23 cellular contexts compared by ENCODE assay signal in the genomic region with DNA sequence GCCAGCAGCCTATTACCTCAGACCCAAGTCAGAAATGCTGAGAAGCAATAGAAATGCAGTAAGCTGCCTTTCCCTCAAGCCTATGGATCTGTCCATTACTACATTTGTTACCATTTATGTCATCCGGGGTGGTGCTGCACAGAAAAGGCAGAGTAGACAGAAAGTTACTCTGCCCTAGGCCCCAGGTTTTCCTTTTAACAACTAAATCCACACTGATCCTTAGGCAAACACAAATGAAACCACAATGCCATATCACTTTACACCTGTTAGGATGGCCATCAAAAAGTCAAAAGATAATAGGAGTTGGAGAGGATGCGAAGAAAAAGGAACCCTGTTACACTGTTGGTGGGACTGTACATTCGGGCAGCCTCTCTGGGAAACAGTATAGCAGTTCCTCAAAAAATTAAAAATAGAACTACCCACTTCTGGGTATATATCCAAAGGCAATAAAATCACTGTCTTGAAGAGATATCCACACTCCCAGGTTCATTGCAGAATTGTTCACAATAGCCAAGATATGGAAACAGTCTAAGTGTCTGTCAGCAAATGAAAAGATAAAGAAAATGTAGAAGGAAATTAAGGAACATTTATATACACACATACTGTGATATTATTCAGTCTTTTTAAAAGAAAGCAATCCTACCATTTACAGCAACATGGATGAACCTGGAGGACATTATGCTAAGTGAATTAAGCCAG.
DNase-seq lines count a peak whose midpoint lies in the region; ATAC-seq and TF ChIP-seq lines count a peak whose summit lies in the region.
"Had no signal": no experiment of that assay in that cellular context is flagged by ENCODE, and none has a peak within 500 bp of the region (broad histone marks: within the 10 kb centered on the region; RNA-seq: fewer than 3 reads in every experiment).

No MANE protein-coding gene starts in this region.

- H3K9me3 ChIP-seq in mucosa of rectum (ENCODE audit: control insufficient read depth in 2 of 2, low read length in 2 of 2), result no peaks in the 10 kb centered on the region
- no peaks in the 10 kb centered on the region for H3K9me3 ChIP-seq in CD8-positive, alpha-beta T cell (ENCODE audit: low read length)
- H3K9me3 ChIP-seq: BLaER1, neutrophil had no signal

- POLR2A ChIA-PET in CD8-positive, alpha-beta T cell (lab: Charles Lee), result no interaction called here

- no peaks in the 10 kb centered on the region for H3K27me3 ChIP-seq in KMS-11 (ENCODE audit: insufficient read depth, low read depth)
- no peaks in the 10 kb centered on the region for H3K27me3 ChIP-seq in mucosa of rectum (ENCODE audit: control insufficient read depth in 2 of 2, insufficient read depth in 2 of 2, low read length in 2 of 2)
- no peaks in the 10 kb centered on the region for H3K27me3 ChIP-seq in CD8-positive, alpha-beta T cell (ENCODE audit: insufficient read depth, low read length)
- H3K27me3 ChIP-seq: BLaER1 had no signal

- H3K4me1 ChIP-seq in KMS-11 (ENCODE audit: low read depth, poor library complexity, severe bottlenecking) (peaks cover 30% of the 10 kb centered on the region), mucosa of rectum (ENCODE audit: control insufficient read depth in 2 of 2, insufficient read depth in 2 of 2, low read length in 2 of 2) (peaks cover 7 to 24% of the 10 kb centered on the region in 2 donors)
- no peaks in the 10 kb centered on the region for H3K4me1 ChIP-seq in CD8-positive, alpha-beta T cell (ENCODE audit: insufficient read depth, low read length)
- H3K4me1 ChIP-seq: BLaER1 had no signal

- H3K27ac ChIP-seq in KMS-11 (no peak overlapping the region), VCaP (peak overlapping the region; percentile 3; the same call in 1 of the 2 replicates), mucosa of rectum (ENCODE audit: low read depth in 2 of 2, low read length in 2 of 2) (peak overlapping the region; percentile 68 to 87)
- no peak overlapping the region for H3K27ac ChIP-seq in CD8-positive, alpha-beta T cell (ENCODE audit: low read depth, low read length)
- H3K27ac ChIP-seq: BLaER1, cardiac muscle cell, neutrophil had no signal

- TF ChIP-seq CTCF in KMS-11 (conservative IDR thresholded peaks at IDR 0.05; ENCODE audit: low read depth, low read length), result no peak
- no peak for TF ChIP-seq CTCF in VCaP (conservative IDR thresholded peaks at IDR 0.05)
- no peak for TF ChIP-seq CTCF in CD8-positive, alpha-beta T cell (IDR thresholded peaks at IDR 0.05)

- peak overlapping the region; percentile 34 for H3K4me2 ChIP-seq in KMS-11
- H3K4me2 ChIP-seq: BLaER1 had no signal

- H3K4me3 ChIP-seq in KMS-11 (IDR thresholded peaks at IDR 0.05; ENCODE audit: insufficient read depth, low read depth, low read length), result no peak overlapping the region
- H3K4me3 ChIP-seq in mucosa of rectum (ENCODE audit: low read length in 2 of 2), result peak overlapping the region; percentile 33 to 48
- no peak overlapping the region for H3K4me3 ChIP-seq in CD8-positive, alpha-beta T cell (ENCODE audit: low read depth, low read length)
- H3K4me3 ChIP-seq: BLaER1, cardiac muscle cell had no signal

- H3K4me1 Mint-ChIP-seq in CD8-positive, alpha-beta T cell (ENCODE audit: low read depth), result no peaks in the 10 kb centered on the region
- H3K4me1 Mint-ChIP-seq: stimulated activated naive CD8-positive, alpha-beta T cell treated with anti-CD3 and anti-CD28 coated beads, Interleukin-15, amount 100 ng/mL, for 72 hours had no signal

- intact Hi-C loops in CD8-positive, alpha-beta T cell (cut with DNase I, micrococcal nuclease), result no loop called here

- no peak overlapping the region for H3K4me3 Mint-ChIP-seq in CD8-positive, alpha-beta T cell
- H3K4me3 Mint-ChIP-seq: activated CD8-positive, alpha-beta T cell treated with anti-CD3 and anti-CD28 coated beads for 36 hours; stimulated activated naive CD8-positive, alpha-beta T cell treated with anti-CD3 and anti-CD28 coated beads, Interleukin-15, amount 100 ng/mL, for 72 hours had no signal

- no peaks in the 10 kb centered on the region for H3K36me3 Mint-ChIP-seq in CD8-positive, alpha-beta T cell
- H3K36me3 Mint-ChIP-seq: activated naive CD4-positive, alpha-beta T cell treated with anti-CD3 and anti-CD28 coated beads, Interleukin-2, amount 50 U/mL, for 72 hours had no signal

- no peaks in the 10 kb centered on the region for H3K9me3 Mint-ChIP-seq in CD8-positive, alpha-beta T cell
- H3K9me3 Mint-ChIP-seq: activated CD8-positive, alpha-beta T cell treated with anti-CD3 and anti-CD28 coated beads for 36 hours; activated naive CD4-positive, alpha-beta T cell treated with anti-CD3 and anti-CD28 coated beads, Interleukin-2, amount 50 U/mL, for 72 hours; stimulated activated naive CD8-positive, alpha-beta T cell treated with anti-CD3 and anti-CD28 coated beads, Interleukin-15, amount 100 ng/mL, for 72 hours had no signal

- H3K27me3 Mint-ChIP-seq in CD8-positive, alpha-beta T cell (ENCODE audit: low read depth), result peaks cover 20% of the 10 kb centered on the region

- no peaks in the 10 kb centered on the region for H4K20me1 ChIP-seq in KMS-11 (ENCODE audit: insufficient read depth)
- H4K20me1 ChIP-seq: BLaER1 had no signal

- no peak for ATAC-seq in CD8-positive, alpha-beta T cell
- ATAC-seq: activated CD8-positive, alpha-beta T cell treated with anti-CD3 and anti-CD28 coated beads for 36 hours; activated naive CD4-positive, alpha-beta T cell treated with anti-CD3 and anti-CD28 coated beads, Interleukin-2, amount 50 U/mL, for 72 hours; Right ventricle myocardium inferior; SK-N-SH treated with all-trans-retinoic acid at 6 μM for 48 hours; stimulated activated naive CD8-positive, alpha-beta T cell treated with anti-CD3 and anti-CD28 coated beads, Interleukin-15, amount 100 ng/mL, for 72 hours had no signal

- DNase-seq in COLO668 (lab: John Stamatoyannopoulos, UW; ENCODE audit: unreplicated experiment), result peak; percentile 45
- no peak for DNase-seq in NCI-H1436 (lab: John Stamatoyannopoulos, UW)
- DNase-seq in effector CD4-positive, alpha-beta T cell, result no peak
- DNase-seq in NCI-H2227 treated with DMSO at 0.1 percent for 48 hours (lab: John Stamatoyannopoulos, UW), result no peak
- DNase-seq in CD8-positive, alpha-beta T cell, result no peak
- DNase-seq: activated CD8-positive, alpha-beta T cell treated with anti-CD3 and anti-CD28 coated beads for 36 hours; anterior cingulate cortex; cortex of kidney; GOT3; NCI-H1694 treated with DMSO at 0.1 percent for 48 hours; NCI-H774; OCI-M1; stimulated activated naive CD8-positive, alpha-beta T cell treated with anti-CD3 and anti-CD28 coated beads, Interleukin-15, amount 100 ng/mL, for 72 hours; T-helper 2 cell had no signal

- no peak overlapping the region for H2AFZ ChIP-seq in KMS-11 (ENCODE audit: low read depth)

- H3K36me3 ChIP-seq in KMS-11 (ENCODE audit: insufficient read depth) (no peaks in the 10 kb centered on the region), mucosa of rectum (ENCODE audit: control insufficient read depth in 2 of 2, insufficient read depth in 2 of 2, low read length in 2 of 2) (no peaks in the 10 kb centered on the region)
- H3K36me3 ChIP-seq in CD8-positive, alpha-beta T cell (ENCODE audit: insufficient read depth, low read length), result no peaks in the 10 kb centered on the region
- H3K36me3 ChIP-seq: BLaER1, cardiac muscle cell, neutrophil had no signal

- no peaks in the 10 kb centered on the region for H3K79me2 ChIP-seq in KMS-11 (ENCODE audit: insufficient read depth, low read depth)

- H3K9ac ChIP-seq in KMS-11 (no peak overlapping the region), mucosa of rectum (ENCODE audit: low read depth in 1 of 2, low read length in 2 of 2) (no peak overlapping the region)
- H3K9ac ChIP-seq: BLaER1 had no signal

- CTCF ChIA-PET in CD8-positive, alpha-beta T cell (lab: Charles Lee), result no interaction called here

- H3K27ac Mint-ChIP-seq in CD8-positive, alpha-beta T cell, result no peak overlapping the region
- H3K27ac Mint-ChIP-seq: activated CD8-positive, alpha-beta T cell treated with anti-CD3 and anti-CD28 coated beads for 36 hours; activated naive CD4-positive, alpha-beta T cell treated with anti-CD3 and anti-CD28 coated beads, Interleukin-2, amount 50 U/mL, for 72 hours; stimulated activated naive CD8-positive, alpha-beta T cell treated with anti-CD3 and anti-CD28 coated beads, Interleukin-15, amount 100 ng/mL, for 72 hours had no signal

Comparison
In these comparisons a context has a peak if more than half of its experiments do, and no peak if none do; other contexts are left out.
1. H3K27ac ChIP-seq: peak in VCaP (single experiment) and mucosa of rectum (2 of 2); none in KMS-11 (single experiment) and CD8-positive, alpha-beta T cell (single experiment).
2. H3K4me3 ChIP-seq: peak in mucosa of rectum (2 of 2); none in KMS-11 (single experiment) and CD8-positive, alpha-beta T cell (single experiment).